23 cellular contexts compared by ENCODE assay signal in the genomic region with DNA sequence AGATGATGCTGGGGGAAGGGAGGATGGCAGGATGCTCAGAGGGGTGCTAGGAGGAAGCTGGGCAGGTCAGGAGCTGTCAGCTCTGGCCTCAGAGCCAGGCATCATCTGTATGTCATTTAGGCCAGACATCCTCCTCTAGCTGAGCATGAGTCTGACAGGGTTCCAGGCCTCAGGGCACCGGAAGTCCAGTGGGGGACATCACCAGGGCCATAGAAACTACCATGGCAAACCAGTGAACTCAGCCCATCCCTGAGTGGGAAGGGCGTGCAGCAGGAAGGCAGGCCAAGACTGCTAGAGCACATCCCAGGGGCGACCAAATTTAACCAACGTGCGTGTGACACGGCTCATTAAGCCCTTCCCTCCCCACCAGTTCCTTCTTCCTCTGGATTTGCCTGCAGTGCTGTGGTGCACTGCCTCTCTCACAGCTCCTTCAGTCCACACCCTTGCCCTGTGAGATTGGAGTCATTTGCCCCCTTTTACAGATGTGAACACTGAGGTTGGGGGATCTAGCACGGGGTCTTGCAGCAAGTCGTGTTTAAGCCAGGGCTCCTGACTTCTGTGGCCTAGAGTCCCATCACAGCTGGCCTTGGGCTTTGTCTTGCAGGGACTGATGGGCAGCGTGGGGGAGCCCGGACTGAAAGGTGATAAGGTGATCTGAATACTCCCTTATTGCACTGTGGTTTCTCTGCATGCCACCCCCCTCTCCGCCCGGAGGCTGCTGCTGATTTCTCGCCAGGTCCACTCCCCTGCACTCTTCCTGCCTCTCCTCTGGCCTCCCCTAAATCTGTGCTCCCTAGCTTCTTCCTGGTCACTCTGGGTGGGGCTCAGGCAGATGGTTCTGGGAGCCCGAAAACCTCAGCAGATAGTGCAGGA.
DNase-seq lines count a peak whose midpoint lies in the region; ATAC-seq, FAIRE-seq and TF ChIP-seq lines count a peak whose summit lies in the region.
"Had no signal": no experiment of that assay in that cellular context is flagged by ENCODE, and none has a peak within 500 bp of the region (broad histone marks: within the 10 kb centered on the region; RNA-seq: fewer than 3 reads in every experiment).

No MANE protein-coding gene starts in this region.

- no peak overlapping the region for H3K23ac ChIP-seq in H1 (ENCODE audit: insufficient read length)
- no peak overlapping the region for H3K23ac ChIP-seq in trophoblast cell (ENCODE audit: low read length)

- no peak overlapping the region for H2AFZ ChIP-seq in H1 (ENCODE audit: low read length)
- no peak overlapping the region for H2AFZ ChIP-seq in trophoblast cell (ENCODE audit: insufficient read depth, low read length, poor library complexity)

- H2BK5ac ChIP-seq in H1 (ENCODE audit: low read depth, low read length) (no peak overlapping the region), trophoblast cell (ENCODE audit: low read depth, low read length, poor library complexity) (no peak overlapping the region)

- no peak overlapping the region for H4K5ac ChIP-seq in H1 (ENCODE audit: insufficient read length, low read depth, low read length)

- H3K56ac ChIP-seq in H1 (replicated peaks; ENCODE audit: insufficient read length, low read depth, low read length), result no peak overlapping the region

- no peak overlapping the region for H3K27ac Mint-ChIP-seq in CD4-positive, alpha-beta T cell
- H3K27ac Mint-ChIP-seq: activated CD4-positive, alpha-beta T cell treated with anti-CD3 and anti-CD28 coated beads, Interleukin-2, amount 10 ng/mL, durations not matched to agents 7 days and 5 days; activated naive CD8-positive, alpha-beta T cell had no signal

- no peaks in the 10 kb centered on the region for H4K20me1 ChIP-seq in H1 (replicated peaks in 1 of 2; ENCODE audit: control insufficient read depth in 1 of 2, insufficient read depth in 2 of 2, low read length in 2 of 2)

- H3K9me3 ChIP-seq in H1 (ENCODE audit: insufficient read depth in 2 of 2, low read depth in 1 of 2, low read length in 1 of 2), result no peaks in the 10 kb centered on the region
- H3K9me3 ChIP-seq in trophoblast cell (ENCODE audit: insufficient read depth, low read depth, low read length), result peaks cover 5% of the 10 kb centered on the region
- H3K9me3 ChIP-seq in CD4-positive, alpha-beta T cell (ENCODE audit: control insufficient read depth, low read length), result no peaks in the 10 kb centered on the region
- H3K9me3 ChIP-seq: esophagus muscularis mucosa, MG63, pancreas, sigmoid colon had no signal

- H2AK5ac ChIP-seq in H1 (ENCODE audit: low read depth, low read length) (no peak overlapping the region), trophoblast cell (ENCODE audit: low read length) (peak overlapping the region; percentile 3)

- no peaks in the 10 kb centered on the region for H3K4me1 Mint-ChIP-seq in CD4-positive, alpha-beta T cell (ENCODE audit: low read depth)

- no peak for FAIRE-seq in H1 (lab: Jason Lieb, UNC)
- FAIRE-seq in frontal cortex (lab: Jason Lieb, UNC), result no peak
- FAIRE-seq: pancreas had no signal

- no peak overlapping the region for H3K14ac ChIP-seq in H1 (ENCODE audit: insufficient read length)
- H3K14ac ChIP-seq in trophoblast cell (ENCODE audit: low read length), result no peak overlapping the region

- H2BK120ac ChIP-seq in H1 (replicated peaks; ENCODE audit: low read depth, low read length), result no peak overlapping the region
- no peak overlapping the region for H2BK120ac ChIP-seq in trophoblast cell (ENCODE audit: insufficient read depth, low read length, poor library complexity)

- peak overlapping the region; percentile 3 for H4K8ac ChIP-seq in H1 (ENCODE audit: extremely low read depth, insufficient read depth, low read length)
- no peak overlapping the region for H4K8ac ChIP-seq in trophoblast cell (ENCODE audit: low read depth, low read length)

- POLR2A ChIA-PET in H1 (lab: Charles Lee; ENCODE audit: partially characterized antibody), result interaction anchor here (1.4 kb wide), 1 partner anchor 13 kb away, joined by 3 read pairs; no protein-coding TSS in a partner anchor
- POLR2A ChIA-PET in CD4-positive, alpha-beta T cell (lab: Charles Lee), result no interaction called here

- no peak overlapping the region for H4K91ac ChIP-seq in H1 (replicated peaks; ENCODE audit: insufficient read length, low read length)
- H4K91ac ChIP-seq in trophoblast cell (ENCODE audit: low read depth, low read length), result peak overlapping the region; percentile 0

- no peaks in the 10 kb centered on the region for H3K27me3 ChIP-seq in H1 (replicated peaks in 1 of 4; ENCODE audit: control insufficient read depth in 3 of 4, extremely low read depth in 1 of 4, insufficient read depth in 3 of 4, low read length in 3 of 4)
- no peaks in the 10 kb centered on the region for H3K27me3 ChIP-seq in trophoblast cell (ENCODE audit: insufficient read depth, low read length)
- H3K27me3 ChIP-seq in CD4-positive, alpha-beta T cell (ENCODE audit: control insufficient read depth, insufficient read depth, low read length), result no peaks in the 10 kb centered on the region
- H3K27me3 ChIP-seq: MG63, pancreas, sigmoid colon had no signal

- no peak for ATAC-seq in CD4-positive, alpha-beta T cell (ENCODE audit: poor library complexity)
- ATAC-seq: HCT116, pancreas had no signal

- H3K4me3 Mint-ChIP-seq in CD4-positive, alpha-beta T cell, result no peak overlapping the region
- H3K4me3 Mint-ChIP-seq: activated CD4-positive, alpha-beta T cell treated with anti-CD3 and anti-CD28 coated beads, Interleukin-2, amount 10 ng/mL, durations not matched to agents 7 days and 5 days; activated naive CD8-positive, alpha-beta T cell had no signal

- no peak overlapping the region for H2BK15ac ChIP-seq in H1 (ENCODE audit: low read length)

- 86% methylated on average over 14 of the region's 14 CpGs; no CpG with 5 or more reads in 1 of the 2 experiments for WGBS in H1 (ENCODE audit: extremely low coverage in 1 of 2, insufficient coverage in 1 of 2, insufficient read length in 1 of 2, insufficient replicate concordance in 2 of 2, low coverage in 1 of 2, low lambda C conversion rate in 2 of 2, missing lambda C conversion rate in 1 of 2), 2 experiments
- no CpG with 5 or more reads among the region's 14 CpGs for WGBS in trophoblast cell (ENCODE audit: extremely low coverage, insufficient coverage, insufficient read length)

- in situ Hi-C loops in Caki2 (cut with HindIII; ENCODE audit: low pct_unique_long_range_greater_than_20kb, low sequenced_read_pairs), result no loop called here

- no peak overlapping the region for H3K4me3 ChIP-seq in H1 (ENCODE audit: extremely low read depth in 1 of 4, insufficient read depth in 2 of 4, low read depth in 3 of 4, low read length in 4 of 4)
- H3K4me3 ChIP-seq in trophoblast cell (ENCODE audit: low read depth, low read length), result no peak overlapping the region
- H3K4me3 ChIP-seq: esophagus muscularis mucosa, MG63, pancreas, sigmoid colon had no signal

- no peak for TF ChIP-seq EP300 in H1 (IDR thresholded peaks at IDR 0.05; ENCODE audit: borderline replicate concordance in 1 of 2, low read depth in 2 of 2, low read length in 2 of 2)

- no peak for TF ChIP-seq RAD21 in H1 (IDR thresholded peaks at IDR 0.05 in 1 of 2, conservative IDR thresholded peaks at IDR 0.05 in 1 of 2; ENCODE audit: low read depth in 2 of 2, low read length in 2 of 2)

- H3K4me2 ChIP-seq in H1 (ENCODE audit: insufficient read depth in 1 of 2, low read depth in 2 of 2, low read length in 2 of 2), result no peak overlapping the region
- no peak overlapping the region for H3K4me2 ChIP-seq in trophoblast cell (ENCODE audit: low read length)

- no peak for TF ChIP-seq POLR2A in H1 (IDR thresholded peaks at IDR 0.05; ENCODE audit: control extremely low read depth in 1 of 2, low read depth in 2 of 2, low read length in 2 of 2)

- H2BK20ac ChIP-seq in H1 (ENCODE audit: low read length), result no peak overlapping the region

- H3K4me1 ChIP-seq in H1 (replicated peaks in 1 of 4; ENCODE audit: control insufficient read depth in 3 of 4, insufficient read depth in 4 of 4, low read length in 3 of 4) (peaks cover 0 to 6% (median 0%) of the 10 kb centered on the region in 4 experiments; a peak in 2 of 7 replicates), trophoblast cell (ENCODE audit: control insufficient read depth in 1 of 2, insufficient read depth in 2 of 2, low read length in 2 of 2) (peaks cover 34 to 52% of the 10 kb centered on the region in 2 experiments)
- H3K4me1 ChIP-seq: pancreas had no signal

- H3K79me2 ChIP-seq in H1 (ENCODE audit: control insufficient read depth in 1 of 2, insufficient read depth in 2 of 2, low read length in 2 of 2) (no peaks in the 10 kb centered on the region), trophoblast cell (ENCODE audit: control insufficient read depth, insufficient read depth, low read length, poor library complexity) (peaks cover 2% of the 10 kb centered on the region)

- no peak overlapping the region for H2BK12ac ChIP-seq in H1 (ENCODE audit: low read depth, low read length)
- peak overlapping the region; percentile 9 for H2BK12ac ChIP-seq in trophoblast cell (ENCODE audit: low read length)

- H3K4ac ChIP-seq in H1 (replicated peaks; ENCODE audit: insufficient read length, low read depth, low read length) (no peak overlapping the region), trophoblast cell (ENCODE audit: low read depth, low read length) (no peak overlapping the region)

- H3K36me3 Mint-ChIP-seq in CD4-positive, alpha-beta T cell (ENCODE audit: low read depth), result no peaks in the 10 kb centered on the region
- H3K36me3 Mint-ChIP-seq: activated naive CD8-positive, alpha-beta T cell had no signal

- CTCF ChIA-PET in H1 (lab: Charles Lee; ENCODE audit: partially characterized antibody), result interaction anchor here (0.6 to 2.3 kb wide), 11 partner anchors 7 to 152 kb away, joined by 3 to 7 read pairs (median 4); a partner anchor contains a TSS
- CTCF ChIA-PET in CD4-positive, alpha-beta T cell (lab: Charles Lee), result no interaction called here

- H3K36me3 ChIP-seq in H1 (ENCODE audit: control insufficient read depth in 2 of 4, insufficient read depth in 4 of 4, low read length in 3 of 4) (no peaks in the 10 kb centered on the region), trophoblast cell (ENCODE audit: control insufficient read depth in 1 of 2, insufficient read depth in 2 of 2, low read length in 2 of 2) (peaks cover 9 to 10% of the 10 kb centered on the region in 2 experiments)
- H3K36me3 ChIP-seq: esophagus muscularis mucosa, MG63, pancreas, sigmoid colon had no signal

- H3K23me2 ChIP-seq in H1 (ENCODE audit: low read depth, low read length), result no peaks in the 10 kb centered on the region

- no peaks in the 10 kb centered on the region for H3K9me3 Mint-ChIP-seq in CD4-positive, alpha-beta T cell
- H3K9me3 Mint-ChIP-seq: activated CD4-positive, alpha-beta T cell treated with anti-CD3 and anti-CD28 coated beads, Interleukin-2, amount 10 ng/mL, durations not matched to agents 7 days and 5 days had no signal

- H3K79me1 ChIP-seq in H1 (ENCODE audit: low read depth, low read length) (no peaks in the 10 kb centered on the region), trophoblast cell (ENCODE audit: low read length) (peaks cover 23% of the 10 kb centered on the region)

- H3K9ac ChIP-seq in H1 (replicated peaks in 1 of 4; ENCODE audit: extremely low read depth in 1 of 4, low read depth in 3 of 4, low read length in 3 of 4), result no peak overlapping the region
- no peak overlapping the region for H3K9ac ChIP-seq in trophoblast cell (ENCODE audit: low read length)

- intact Hi-C loops in CD4-positive, alpha-beta T cell (cut with DNase I, micrococcal nuclease), result no loop called here

- H3K27me3 Mint-ChIP-seq in CD4-positive, alpha-beta T cell, result peaks cover 3% of the 10 kb centered on the region

- no peak overlapping the region for H3K18ac ChIP-seq in H1 (ENCODE audit: extremely low read depth, low read length)
- H3K18ac ChIP-seq in trophoblast cell (ENCODE audit: low read length), result peak overlapping the region; percentile 2

- no peak for TF ChIP-seq CTCF in H1 (IDR thresholded peaks at IDR 0.05; ENCODE audit: control extremely low read depth in 1 of 3, insufficient read depth in 1 of 3, low read depth in 1 of 3, low read length in 3 of 3)
- TF ChIP-seq CTCF in CD4-positive, alpha-beta T cell (IDR thresholded peaks at IDR 0.05), result no peak

- DNase-seq in Caki2 (ENCODE audit: low read depth) (peak; percentile 47), NCI-H226 (peak; percentile 67), H1 (ENCODE audit: low read depth in 1 of 2, low spot score in 2 of 2) (no peak), trophoblast cell (no peak), frontal cortex (ENCODE audit: low spot score in 2 of 2) (no peak), cerebellar cortex (ENCODE audit: low spot score) (no peak)
- no peak for DNase-seq in CD4-positive, alpha-beta T cell
- DNase-seq: activated CD4-positive, alpha-beta T cell treated with anti-CD3 and anti-CD28 coated beads, Interleukin-2, amount 10 ng/mL, durations not matched to agents 7 days and 5 days; DMS153; effector CD4-positive, alpha-beta T cell; GF-D8; MG63; NCI-H187 treated with DMSO at 0.1 percent for 48 hours; NCI-H82; OCI-M1; sigmoid colon; stimulated activated CD4-positive, alpha-beta T cell treated with anti-CD3 and anti-CD28 coated beads, Interleukin-15, amount 100 ng/mL, for 24 hours; T-helper 2 cell; WERI-Rb-1 had no signal

- H3K27ac ChIP-seq in H1 (ENCODE audit: low read depth, low read length) (no peak overlapping the region), trophoblast cell (ENCODE audit: low read depth, low read length) (no peak overlapping the region)
- no peak overlapping the region for H3K27ac ChIP-seq in CD4-positive, alpha-beta T cell (ENCODE audit: low read depth, low read length)
- H3K27ac ChIP-seq: esophagus muscularis mucosa, pancreas, sigmoid colon, WERI-Rb-1 had no signal

- H4K12ac ChIP-seq in trophoblast cell (ENCODE audit: low read depth, low read length), result no peak overlapping the region

Comparison
In these comparisons a context has a peak if more than half of its experiments do, and no peak if none do; other contexts are left out.
1. DNase-seq: peak in Caki2 (single experiment) and NCI-H226 (single experiment); none in H1 (0 of 2), trophoblast cell (0 of 2), frontal cortex (0 of 2), cerebellar cortex (single experiment) and CD4-positive, alpha-beta T cell (0 of 10).